27 cellular contexts compared by ENCODE assay signal in genomic region chr6:116362287-116362686, GRCh38.
"Had no signal": no experiment of that assay in that cellular context is flagged by ENCODE, and none has a peak within 500 bp of the region (broad histone marks: within the 10 kb centered on the region; RNA-seq: fewer than 3 reads in every experiment).

No MANE protein-coding gene starts in this region.

- ATAC-seq: natural killer cell treated with Interleukin-12 subunit alpha and Interleukin-12 subunit beta and Interleukin-15 and Interleukin-18, amount 100 ng/mL, for 72 hours; psoas muscle; right cardiac atrium; stimulated activated effector memory CD8-positive, alpha-beta T cell treated with anti-CD3 and anti-CD28 coated beads, Interleukin-12 subunit alpha, Interleukin-12 subunit beta, amount 100 ng/mL, for 72 hours; stimulated activated naive B cell treated with anti-CD40 and anti-IgM and Interleukin-4, amounts not matched to agents 10 μg/mL and 1 μg/mL and 100 μg/mL, for 72 hours had no signal

- H3K4me3 Mint-ChIP-seq: natural killer cell treated with Interleukin-12 subunit alpha and Interleukin-12 subunit beta and Interleukin-15 and Interleukin-18, amount 100 ng/mL, for 72 hours; neural progenitor cell; stimulated activated effector memory CD8-positive, alpha-beta T cell treated with anti-CD3 and anti-CD28 coated beads, Interleukin-12 subunit alpha, Interleukin-12 subunit beta, amount 100 ng/mL, for 72 hours; stimulated activated naive B cell treated with anti-CD40 and anti-IgM and Interleukin-4, amounts not matched to agents 10 μg/mL and 1 μg/mL and 100 μg/mL, for 72 hours; stimulated activated naive CD8-positive, alpha-beta T cell treated with anti-CD3 and anti-CD28 coated beads, Interleukin-15, Interleukin-2, amounts not matched to agents 100 ng/mL and 50 ng/mL, for 24 hours had no signal

- H3K9me3 ChIP-seq: ovary, psoas muscle, right lobe of liver, sigmoid colon, stomach, thoracic aorta, thyroid gland, tibial nerve, upper lobe of left lung, vagina had no signal

- H3K9me3 Mint-ChIP-seq: natural killer cell treated with Interleukin-12 subunit alpha and Interleukin-12 subunit beta and Interleukin-15 and Interleukin-18, amount 100 ng/mL, for 72 hours; neural progenitor cell; stimulated activated effector memory CD8-positive, alpha-beta T cell treated with anti-CD3 and anti-CD28 coated beads, Interleukin-12 subunit alpha, Interleukin-12 subunit beta, amount 100 ng/mL, for 72 hours; stimulated activated naive CD8-positive, alpha-beta T cell treated with anti-CD3 and anti-CD28 coated beads, Interleukin-15, Interleukin-2, amounts not matched to agents 100 ng/mL and 50 ng/mL, for 24 hours had no signal

- H3K4me1 ChIP-seq: neural progenitor cell, parathyroid adenoma, psoas muscle, sigmoid colon, stomach, thyroid gland, vagina had no signal

- H3K4me1 Mint-ChIP-seq: neural progenitor cell had no signal

- FAIRE-seq: small intestine, urothelium cell line had no signal

- H3K4me2 ChIP-seq: neural progenitor cell had no signal

- H3K9ac ChIP-seq: neural progenitor cell, parathyroid adenoma had no signal

- H3K36me3 ChIP-seq: neural progenitor cell, ovary, right lobe of liver, sigmoid colon, stomach, thoracic aorta, thyroid gland, tibial nerve, upper lobe of left lung, vagina had no signal

- H3K4me3 ChIP-seq: neural progenitor cell, ovary, psoas muscle, right lobe of liver, sigmoid colon, stomach, thoracic aorta, thyroid gland, tibial nerve, upper lobe of left lung, vagina had no signal

- H3K36me3 Mint-ChIP-seq: natural killer cell treated with Interleukin-12 subunit alpha and Interleukin-12 subunit beta and Interleukin-15 and Interleukin-18, amount 100 ng/mL, for 72 hours; neural progenitor cell; stimulated activated effector memory CD8-positive, alpha-beta T cell treated with anti-CD3 and anti-CD28 coated beads, Interleukin-12 subunit alpha, Interleukin-12 subunit beta, amount 100 ng/mL, for 72 hours; stimulated activated naive B cell treated with anti-CD40 and anti-IgM and Interleukin-4, amounts not matched to agents 10 μg/mL and 1 μg/mL and 100 μg/mL, for 72 hours had no signal

- H3K27me3 ChIP-seq: neural progenitor cell, ovary, right lobe of liver, sigmoid colon, stomach, thyroid gland, tibial nerve, upper lobe of left lung, vagina had no signal

- H2AFZ ChIP-seq: neural progenitor cell, parathyroid adenoma had no signal

- H3K27ac Mint-ChIP-seq: natural killer cell treated with Interleukin-12 subunit alpha and Interleukin-12 subunit beta and Interleukin-15 and Interleukin-18, amount 100 ng/mL, for 72 hours; neural progenitor cell; progenitor cell of endocrine pancreas; stimulated activated effector memory CD8-positive, alpha-beta T cell treated with anti-CD3 and anti-CD28 coated beads, Interleukin-12 subunit alpha, Interleukin-12 subunit beta, amount 100 ng/mL, for 72 hours; stimulated activated naive B cell treated with anti-CD40 and anti-IgM and Interleukin-4, amounts not matched to agents 10 μg/mL and 1 μg/mL and 100 μg/mL, for 72 hours; stimulated activated naive CD8-positive, alpha-beta T cell treated with anti-CD3 and anti-CD28 coated beads, Interleukin-15, Interleukin-2, amounts not matched to agents 100 ng/mL and 50 ng/mL, for 24 hours had no signal

- H3K79me2 ChIP-seq: parathyroid adenoma had no signal

- H3K27me3 Mint-ChIP-seq: stimulated activated naive B cell treated with anti-CD40 and anti-IgM and Interleukin-4, amounts not matched to agents 10 μg/mL and 1 μg/mL and 100 μg/mL, for 72 hours; stimulated activated naive CD8-positive, alpha-beta T cell treated with anti-CD3 and anti-CD28 coated beads, Interleukin-15, Interleukin-2, amounts not matched to agents 100 ng/mL and 50 ng/mL, for 24 hours had no signal

- DNase-seq: occipital lobe; ovary; posterior cingulate gyrus; psoas muscle; right cardiac atrium; right lobe of liver; sigmoid colon; small intestine; stimulated activated CD4-positive, alpha-beta T cell treated with anti-CD3 and anti-CD28 coated beads, Interleukin-15, amount 100 ng/mL, for 24 hours; stimulated activated CD4-positive, alpha-beta T cell treated with anti-CD3 and anti-CD28 coated beads, Interleukin-2, amount 100 ng/mL, for 24 hours; stimulated activated CD4-positive, alpha-beta T cell treated with anti-CD3 and anti-CD28 coated beads, Interleukin-2, amount 100 ng/mL, for 48 hours; stimulated activated CD4-positive, alpha-beta T cell treated with anti-CD3 and anti-CD28 coated beads, Interleukin-4, amount 100 ng/mL, for 24 hours; stimulated activated naive B cell treated with anti-CD40 and anti-IgM and Interleukin-4, amounts not matched to agents 10 μg/mL and 1 μg/mL and 100 μg/mL, for 72 hours; stimulated activated naive CD4-positive, alpha-beta T cell treated with Interleukin-2 at 50 U/mL for 16 hours; stomach; thyroid gland; upper lobe of left lung had no signal

- H3K27ac ChIP-seq: neural progenitor cell, ovary, parathyroid adenoma, psoas muscle, right lobe of liver, sigmoid colon, stomach, thoracic aorta, thyroid gland, tibial nerve, upper lobe of left lung, vagina had no signal
